Comparison of ENCODE assay signal across 8 cellular contexts in genomic region chr19:6218497-6219146, GRCh38.
DNase-seq lines count a peak whose midpoint lies in the region; ATAC-seq and TF ChIP-seq lines count a peak whose summit lies in the region.

No MANE protein-coding gene starts in this region.

- DNase-seq in Daoy (ENCODE audit: low read depth) = peak; percentile 87
- DNase-seq in HuH-7.5 (ENCODE audit: low spot score) = peak; percentile 98
- DNase-seq in SK-N-DZ (ENCODE audit: low spot score) = peak; percentile 71
- DNase-seq in activated naive CD4-positive, alpha-beta T cell treated with Interleukin-2 at 50 U/mL for 16 hours = peak; percentile 83
- peak; percentile 82 for DNase-seq in globus pallidus (ENCODE audit: low spot score)
- DNase-seq in type B pancreatic cell (ENCODE audit: extremely low spot score, unreplicated experiment) = peak; percentile 89

- TF ChIP-seq CTCF in parathyroid adenoma (IDR thresholded peaks at IDR 0.05) (peak; percentile 96), type B pancreatic cell (conservative IDR thresholded peaks at IDR 0.05) (peak; percentile 93)

- H3K36me3 ChIP-seq in parathyroid adenoma (ENCODE audit: control insufficient read depth, insufficient read depth, low read length) = no peaks in the 10 kb centered on the region

- peaks cover 4% of the 10 kb centered on the region for H3K4me1 Mint-ChIP-seq in type B pancreatic cell (ENCODE audit: unreplicated experiment)

- H3K27me3 ChIP-seq in parathyroid adenoma (ENCODE audit: control insufficient read depth, insufficient read depth, low read length) = no peaks in the 10 kb centered on the region

- no peaks in the 10 kb centered on the region for H3K9me3 ChIP-seq in parathyroid adenoma (ENCODE audit: control insufficient read depth, low read length)

- H3K79me2 ChIP-seq in parathyroid adenoma = peaks cover 24% of the 10 kb centered on the region

- no peak overlapping the region for H3K9ac ChIP-seq in parathyroid adenoma

- no peak overlapping the region for H2AFZ ChIP-seq in parathyroid adenoma

- H3K27me3 Mint-ChIP-seq in type B pancreatic cell = no peaks in the 10 kb centered on the region

- ATAC-seq in GM21737 (IDR thresholded peaks at IDR 0.05; ENCODE audit: unreplicated experiment) = no peak

- H3K36me3 Mint-ChIP-seq in type B pancreatic cell = peaks cover 3% of the 10 kb centered on the region

- H3K27ac Mint-ChIP-seq in type B pancreatic cell = peak overlapping the region; percentile 34

- peaks cover 14% of the 10 kb centered on the region for H3K4me1 ChIP-seq in parathyroid adenoma

- H3K4me3 Mint-ChIP-seq in type B pancreatic cell = peak overlapping the region; percentile 68

- no peak overlapping the region for H3K4me3 ChIP-seq in parathyroid adenoma (ENCODE audit: low read depth, low read length)

- H3K27ac ChIP-seq in parathyroid adenoma = no peak overlapping the region

- H3K9me3 Mint-ChIP-seq in type B pancreatic cell = no peaks in the 10 kb centered on the region

- H3K4me2 ChIP-seq in parathyroid adenoma (ENCODE audit: low read length) = no peak overlapping the region
